18 cellular contexts compared by ENCODE assay signal in genomic region chr9:104608336-104608735, GRCh38. TPM values are rescaled to one million over a fixed set of nuclear protein-coding genes. Genes with fewer than 3 reads are reported as not detected.
DNase-seq lines count a peak whose midpoint lies in the region; ATAC-seq, FAIRE-seq and TF ChIP-seq lines count a peak whose summit lies in the region.
"Had no signal": no experiment of that assay in that cellular context is flagged by ENCODE, and none has a peak within 500 bp of the region (broad histone marks: within the 10 kb centered on the region; RNA-seq: fewer than 3 reads in every experiment).

No MANE protein-coding gene starts in this region.

- in situ Hi-C loops in Panc1 (cut with HindIII; ENCODE audit: low pct_unique_long_range_greater_than_20kb, low sequenced_read_pairs) = no loop called here

- POLR2A ChIA-PET in Caco-2 (lab: Charles Lee) (no interaction called here), HCT116 (lab: Charles Lee) (no interaction called here), Panc1 (lab: Charles Lee) (no interaction called here)

- H3K27ac Mint-ChIP-seq in Caco-2 (ENCODE audit: unreplicated experiment) = no peak overlapping the region
- H3K27ac Mint-ChIP-seq: IgD-negative memory B cell had no signal

- H3K4me3 ChIP-seq in Caco-2 (ENCODE audit: low read depth, low read length) (no peak overlapping the region), HCT116 (replicated peaks in 1 of 2; ENCODE audit: low read depth in 1 of 2, low read length in 2 of 2) (no peak overlapping the region), Panc1 (ENCODE audit: low read depth in 2 of 2, low read length in 2 of 2) (no peak overlapping the region), pancreas (no peak overlapping the region)
- H3K4me3 ChIP-seq: cardiac muscle cell, GM12878, sigmoid colon, suprapubic skin had no signal

- no peaks in the 10 kb centered on the region for H4K20me1 ChIP-seq in HCT116 (ENCODE audit: insufficient read depth)

- no peaks in the 10 kb centered on the region for H3K9me2 ChIP-seq in HCT116 (ENCODE audit: insufficient read depth)

- H3K4me3 Mint-ChIP-seq in Caco-2 (ENCODE audit: unreplicated experiment) = no peak overlapping the region
- H3K4me3 Mint-ChIP-seq: IgD-negative memory B cell had no signal

- TF ChIP-seq CTCF in Caco-2 (IDR thresholded peaks at IDR 0.05; ENCODE audit: insufficient read depth in 1 of 2, low read depth in 1 of 2, low read length in 1 of 2, severe bottlenecking in 1 of 2, unreplicated experiment in 1 of 2) (peak; percentile 13 to 21), HCT116 (IDR thresholded peaks at IDR 0.05 in 2 of 3, conservative IDR thresholded peaks at IDR 0.05 in 1 of 3; ENCODE audit: borderline replicate concordance in 1 of 3, insufficient read depth in 1 of 3, low read depth in 2 of 3, low read length in 2 of 3) (peak in 2 of 3 experiments; percentile 22 to 48; a peak in 3 of 6 replicates), Panc1 (IDR thresholded peaks at IDR 0.05) (0 out of 2 replicates have a peak, but pooled peaks have one; percentile 5), pancreas (IDR thresholded peaks at IDR 0.05) (no peak)

- no peaks in the 10 kb centered on the region for H3K79me2 ChIP-seq in HCT116 (ENCODE audit: insufficient read depth, low read length)

- no peak overlapping the region for H3K4me2 ChIP-seq in HCT116 (ENCODE audit: low read length)

- no peak for FAIRE-seq in pancreas (lab: Jason Lieb, UNC)
- FAIRE-seq: GM12878 had no signal

- H3K27me3 ChIP-seq in Caco-2 (replicated peaks; ENCODE audit: control insufficient read depth, insufficient read depth, low read length) = no peaks in the 10 kb centered on the region
- no peaks in the 10 kb centered on the region for H3K27me3 ChIP-seq in HCT116 (ENCODE audit: insufficient read depth, low read length)
- H3K27me3 ChIP-seq in Panc1 (ENCODE audit: control insufficient read depth, insufficient read depth, low read length) = no peaks in the 10 kb centered on the region
- no peaks in the 10 kb centered on the region for H3K27me3 ChIP-seq in pancreas
- H3K27me3 ChIP-seq: cardiac muscle cell, sigmoid colon, suprapubic skin had no signal

- 16 to 32% methylated on average over 1 of the region's 1 CpG for WGBS in pancreas, 2 donors

- H3K9me3 ChIP-seq in Caco-2 (no peaks in the 10 kb centered on the region), HCT116 (ENCODE audit: control insufficient read depth in 1 of 2, insufficient read depth in 1 of 2, low read depth in 1 of 2, low read length in 2 of 2) (no peaks in the 10 kb centered on the region), Panc1 (ENCODE audit: control insufficient read depth, insufficient read depth, low read depth, low read length) (no peaks in the 10 kb centered on the region), pancreas (no peaks in the 10 kb centered on the region)
- H3K9me3 ChIP-seq: sigmoid colon, suprapubic skin had no signal

- intact Hi-C loops in Caco-2 (cut with micrococcal nuclease; ENCODE audit: unreplicated experiment) (loop anchor here (1.0 to 2.0 kb wide), 2 partner anchors 74 to 135 kb away; no protein-coding TSS in a partner anchor), HCT116 (cut with micrococcal nuclease) (no loop called here), Panc1 (cut with micrococcal nuclease; ENCODE audit: unreplicated experiment) (no loop called here), pancreas (cut with DNase I) (no loop called here)

- no peak overlapping the region for H2AFZ ChIP-seq in HCT116 (ENCODE audit: low read depth, low read length, poor library complexity, severe bottlenecking)

- H3K27ac ChIP-seq in HCT116 (ENCODE audit: low read depth, low read length) (no peak overlapping the region), Panc1 (ENCODE audit: low read length) (no peak overlapping the region), pancreas (no peak overlapping the region)
- H3K27ac ChIP-seq: cardiac muscle cell, sigmoid colon, suprapubic skin had no signal

- H3K27me3 Mint-ChIP-seq in Caco-2 (ENCODE audit: insufficient read depth, unreplicated experiment) = peaks cover 7% of the 10 kb centered on the region
- H3K27me3 Mint-ChIP-seq: IgD-negative memory B cell had no signal

- TF ChIP-seq RAD21 in HCT116 (IDR thresholded peaks at IDR 0.05; ENCODE audit: low read depth) = 0 out of 2 replicates have a peak, but pooled peaks have one; percentile 17

- DNase-seq in Caco-2 (no peak), HCT116 (ENCODE audit: low read depth, low spot score) (no peak), Panc1 (ENCODE audit: low read depth, low spot score) (no peak), iris pigment epithelial cell (ENCODE audit: low read depth) (peak; percentile 1), HPDE6-E6E7 (ENCODE audit: extremely low spot score) (no peak), pancreas (no peak), HuH-7 (ENCODE audit: low spot score) (no peak)
- DNase-seq: activated CD4-positive, alpha-beta T cell treated with anti-CD3 and anti-CD28 coated beads for 48 hours; activated effector memory CD4-positive, alpha-beta T cell treated with Interleukin-2 at 50 U/mL for 16 hours; erythroblast; NCI-H345; sigmoid colon had no signal

- no peak for TF ChIP-seq POLR2A in HCT116 (IDR thresholded peaks at IDR 0.05; ENCODE audit: borderline replicate concordance, extremely low read depth, insufficient read depth, insufficient read length)

- H3K9ac ChIP-seq in HCT116 (ENCODE audit: low read length) = no peak overlapping the region

- no TSS peak for BruUV-seq in Caco-2 (replicated peaks; lab: Mats Ljungman, UMichigan)
- no TSS peak for BruUV-seq in HCT116 (replicated peaks; lab: Mats Ljungman, UMichigan)
- BruUV-seq in Panc1 (replicated peaks; lab: Mats Ljungman, UMichigan) = no TSS peak

- RAD21 ChIA-PET in HCT116 (lab: Charles Lee; ENCODE audit: low non-redundant PET in 1 of 2, low total read pairs in 2 of 2, uncharacterized antibody in 2 of 2, unreplicated experiment in 2 of 2) = no interaction called here

- ATAC-seq in HCT116 (no peak), Panc1 (no peak), pancreas (no peak), GM19328 (IDR thresholded peaks at IDR 0.05; ENCODE audit: unreplicated experiment) (no peak)
- ATAC-seq: GM12878 had no signal

- H3K36me3 ChIP-seq in Caco-2 (ENCODE audit: control insufficient read depth, insufficient read depth, low read length) = no peaks in the 10 kb centered on the region
- no peaks in the 10 kb centered on the region for H3K36me3 ChIP-seq in HCT116 (ENCODE audit: control insufficient read depth in 1 of 2, insufficient read depth in 2 of 2, low read length in 2 of 2)
- H3K36me3 ChIP-seq in Panc1 (ENCODE audit: control insufficient read depth, insufficient read depth, low read length) = no peaks in the 10 kb centered on the region
- no peaks in the 10 kb centered on the region for H3K36me3 ChIP-seq in pancreas
- H3K36me3 ChIP-seq: cardiac muscle cell, sigmoid colon, suprapubic skin had no signal

- CTCF ChIA-PET in Caco-2 (lab: Charles Lee) = no interaction called here
- CTCF ChIA-PET in HCT116 (lab: Charles Lee) = no interaction called here
- CTCF ChIA-PET in Panc1 (lab: Charles Lee) = no interaction called here

- no peaks in the 10 kb centered on the region for H3K4me1 Mint-ChIP-seq in Caco-2 (ENCODE audit: low read depth, unreplicated experiment)
- H3K4me1 Mint-ChIP-seq: IgD-negative memory B cell had no signal

- H3K4me1 ChIP-seq in Caco-2 (no peaks in the 10 kb centered on the region), HCT116 (ENCODE audit: control insufficient read depth in 1 of 2, insufficient read depth in 2 of 2, low read length in 2 of 2) (no peaks in the 10 kb centered on the region), Panc1 (ENCODE audit: control insufficient read depth, insufficient read depth, low read length) (no peaks in the 10 kb centered on the region), pancreas (no peaks in the 10 kb centered on the region)
- H3K4me1 ChIP-seq: sigmoid colon, suprapubic skin had no signal

- H3K36me3 Mint-ChIP-seq in Caco-2 (ENCODE audit: insufficient read depth, unreplicated experiment) = no peaks in the 10 kb centered on the region
- H3K36me3 Mint-ChIP-seq: IgD-negative memory B cell had no signal

- no peaks in the 10 kb centered on the region for H3K9me3 Mint-ChIP-seq in Caco-2 (ENCODE audit: unreplicated experiment)
- H3K9me3 Mint-ChIP-seq: IgD-negative memory B cell had no signal

TF ChIP-seq in HCT116, 20 proteins besides CTCF, POLR2A, EP300 and RAD21 (continues in another document):
- TF ChIP-seq ZBTB33 (IDR thresholded peaks at IDR 0.05; ENCODE audit: extremely low read depth, insufficient replicate concordance, low read length) (no peak), ZFX (IDR thresholded peaks at IDR 0.05) (no peak)

RNA-seq across cellular contexts. Expression of gene OR13C2, which starts 2.9 kb away (rescaled TPM):
- total RNA-seq in Caco-2 (2022) (not detected in 2 replicates), HCT116 (2021; ENCODE audit: unreplicated experiment) (not detected), Panc1 (2021; ENCODE audit: unreplicated experiment) (not detected), pancreas (not detected)
- polyA plus RNA-seq in HCT116 (2012) = not detected in 2 replicates
- polyA plus RNA-seq in Panc1 (2012; ENCODE audit: insufficient read length) = not detected
- polyA plus RNA-seq in pancreas = under 1 TPM in 1 of 2 donors, not detected in 1; 0.12 TPM
- total RNA-seq: GM12878, mononuclear cell, suprapubic skin had no signal
- polyA plus RNA-seq: cardiac muscle cell, IgD-negative memory B cell, sigmoid colon had no signal

RNA-seq across cellular contexts. Expression of gene OR13C5, which starts 9.1 kb away (rescaled TPM):
- total RNA-seq in Caco-2 (2022) (not detected in 2 replicates), HCT116 (2021; ENCODE audit: unreplicated experiment) (not detected), Panc1 (2021; ENCODE audit: unreplicated experiment) (not detected), pancreas (not detected)
- not detected in 2 replicates for polyA plus RNA-seq in HCT116 (2012)
- polyA plus RNA-seq in Panc1 (2012; ENCODE audit: insufficient read length) = not detected
- not detected for polyA plus RNA-seq in pancreas
- total RNA-seq: GM12878, mononuclear cell, sigmoid colon, suprapubic skin had no signal
- polyA plus RNA-seq: IgD-negative memory B cell, sigmoid colon had no signal

RNA-seq across cellular contexts. Expression of gene OR13C9, which starts 9.7 kb away (rescaled TPM):
- total RNA-seq in Caco-2 (2022) (not detected in 2 replicates), HCT116 (2021; ENCODE audit: unreplicated experiment) (not detected), Panc1 (2021; ENCODE audit: unreplicated experiment) (not detected), pancreas (not detected)
- polyA plus RNA-seq in HCT116 (2012) = not detected in 2 replicates
- polyA plus RNA-seq in Panc1 (2012; ENCODE audit: insufficient read length) = not detected
- not detected for polyA plus RNA-seq in pancreas
- total RNA-seq: GM12878, mononuclear cell, suprapubic skin had no signal
- polyA plus RNA-seq: GM12878, IgD-negative memory B cell, sigmoid colon had no signal

RNA-seq across cellular contexts. Expression of gene OR13C8, which starts 39.4 kb away (rescaled TPM):
- not detected in 2 replicates for total RNA-seq in Caco-2 (2022)
- total RNA-seq in HCT116 (2021; ENCODE audit: unreplicated experiment) = not detected
- polyA plus RNA-seq in HCT116 (2012) = not detected in 2 replicates
- total RNA-seq in Panc1 (2021; ENCODE audit: unreplicated experiment) = not detected
- not detected for polyA plus RNA-seq in Panc1 (2012; ENCODE audit: insufficient read length)
- total RNA-seq in pancreas = not detected
- polyA plus RNA-seq in pancreas = not detected
- total RNA-seq: cardiac muscle cell, GM12878, mononuclear cell, sigmoid colon, suprapubic skin had no signal
- polyA plus RNA-seq: cardiac muscle cell, GM12878, IgD-negative memory B cell, sigmoid colon had no signal

Comparison
In these comparisons a context has a peak if more than half of its experiments do, and no peak if none do; other contexts are left out.
1. CTCF ChIP-seq: peak in Caco-2 (2 of 2), HCT116 (2 of 3) and Panc1 (single experiment); none in pancreas (0 of 4).